In genomic region chr2:43594875-43595274, GRCh38 we compare ENCODE assay signal across 9 cellular contexts. TPM values are rescaled to one million over a fixed set of nuclear protein-coding genes. Genes with fewer than 3 reads are reported as not detected.
DNase-seq lines count a peak whose midpoint lies in the region; TF ChIP-seq lines count a peak whose summit lies in the region.
"Had no signal": no experiment of that assay in that cellular context is flagged by ENCODE, and none has a peak within 500 bp of the region (broad histone marks: within the 10 kb centered on the region; RNA-seq: fewer than 3 reads in every experiment).

No MANE protein-coding gene starts in this region.

- H3K27ac ChIP-seq in CD8-positive, alpha-beta memory T cell (ENCODE audit: low read depth, low read length): peak overlapping the region; percentile 83
- H3K27ac ChIP-seq in OCI-LY3 (ENCODE audit: low read length) (no peak overlapping the region), osteoblast (ENCODE audit: low read depth, low read length) (peak overlapping the region; percentile 98)

- H3K36me3 ChIP-seq in CD8-positive, alpha-beta memory T cell (ENCODE audit: insufficient read depth, low read length): no peaks in the 10 kb centered on the region
- H3K36me3 ChIP-seq in OCI-LY3 (replicated peaks; ENCODE audit: low read depth, low read length): peaks cover 3% of the 10 kb centered on the region
- H3K36me3 ChIP-seq in osteoblast (ENCODE audit: insufficient read depth, low read length): peaks cover 17% of the 10 kb centered on the region

- POLR2A ChIA-PET in CD8-positive, alpha-beta memory T cell (lab: Charles Lee): interaction anchor here (2.6 kb wide), 1 partner anchor 784 kb away, joined by 22 read pairs; no protein-coding TSS in a partner anchor

- peak overlapping the region; percentile 91 for H3K4me2 ChIP-seq in OCI-LY3 (ENCODE audit: low read length)
- peak overlapping the region; percentile 98 for H3K4me2 ChIP-seq in osteoblast (ENCODE audit: insufficient read depth, low read length)

- H3K9me3 Mint-ChIP-seq in CD8-positive, alpha-beta memory T cell: no peaks in the 10 kb centered on the region
- no peaks in the 10 kb centered on the region for H3K9me3 Mint-ChIP-seq in endothelial cell (ENCODE audit: unreplicated experiment)

- peaks cover 31 to 48% (median 41%) of the 10 kb centered on the region in 3 donors for H3K4me1 Mint-ChIP-seq in CD8-positive, alpha-beta memory T cell
- peaks cover 10% of the 10 kb centered on the region for H3K4me1 Mint-ChIP-seq in endothelial cell (ENCODE audit: unreplicated experiment)

- no peaks in the 10 kb centered on the region for H3K27me3 ChIP-seq in CD8-positive, alpha-beta memory T cell (ENCODE audit: insufficient read depth, low read length, poor library complexity, severe bottlenecking)
- no peaks in the 10 kb centered on the region for H3K27me3 ChIP-seq in OCI-LY3 (ENCODE audit: low read depth, low read length)
- H3K27me3 ChIP-seq in osteoblast (ENCODE audit: insufficient read depth, low read length): no peaks in the 10 kb centered on the region

- TF ChIP-seq CTCF in OCI-LY3 (IDR thresholded peaks at IDR 0.05; ENCODE audit: low read depth, low read length) (no peak), endothelial cell (IDR thresholded peaks at IDR 0.05; ENCODE audit: unreplicated experiment) (no peak), osteoblast (IDR thresholded peaks at IDR 0.05; ENCODE audit: extremely low read depth, low read depth, low read length) (no peak)

- H3K27ac Mint-ChIP-seq in CD8-positive, alpha-beta memory T cell: peak overlapping the region in 6 of 8 donors; percentile 97 to 99 (median 98)
- H3K27ac Mint-ChIP-seq in endothelial cell (ENCODE audit: unreplicated experiment): peak overlapping the region; percentile 97

- H3K9me3 ChIP-seq in CD8-positive, alpha-beta memory T cell (ENCODE audit: low read length): no peaks in the 10 kb centered on the region
- H3K9me3 ChIP-seq in OCI-LY3 (ENCODE audit: insufficient read depth, low read length): no peaks in the 10 kb centered on the region
- H3K9me3 ChIP-seq in osteoblast (ENCODE audit: low read depth, low read length): no peaks in the 10 kb centered on the region

- peak overlapping the region; percentile 90 for H3K9ac ChIP-seq in OCI-LY3 (ENCODE audit: low read length)

- H3K36me3 Mint-ChIP-seq in CD8-positive, alpha-beta memory T cell: peaks cover 0 to 33% (median 2%) of the 10 kb centered on the region in 3 donors
- H3K36me3 Mint-ChIP-seq in endothelial cell (ENCODE audit: low read depth, unreplicated experiment): no peaks in the 10 kb centered on the region

- peak overlapping the region; percentile 94 for H3K4me3 ChIP-seq in CD8-positive, alpha-beta memory T cell (ENCODE audit: low read length)
- H3K4me3 ChIP-seq in OCI-LY3 (ENCODE audit: low read length) (peak overlapping the region; percentile 94), osteoblast (ENCODE audit: insufficient read depth, low read length) (peak overlapping the region; percentile 95)

- H2AFZ ChIP-seq in OCI-LY3 (ENCODE audit: low read depth, low read length): no peak overlapping the region
- H2AFZ ChIP-seq in osteoblast (ENCODE audit: low read length): peak overlapping the region; percentile 95

- DNase-seq in CD8-positive, alpha-beta memory T cell: no peak
- DNase-seq in endothelial cell (ENCODE audit: low spot score) (no peak), osteoblast (ENCODE audit: insufficient read length, low spot score, missing footprints) (no peak), NCI-H1930 (lab: John Stamatoyannopoulos, UW) (no peak), COLO829 (ENCODE audit: low spot score) (no peak), NCI-H526 (lab: John Stamatoyannopoulos, UW) (no peak)
- no peak for DNase-seq in effector CD8-positive, alpha-beta T cell (lab: John Stamatoyannopoulos, UW)
- DNase-seq: amniotic stem cell had no signal

- no peaks in the 10 kb centered on the region for H4K20me1 ChIP-seq in OCI-LY3 (ENCODE audit: insufficient read depth, low read length)
- no peaks in the 10 kb centered on the region for H4K20me1 ChIP-seq in osteoblast (ENCODE audit: insufficient read depth, low read length)

- peaks cover 13% of the 10 kb centered on the region for H3K4me1 ChIP-seq in CD8-positive, alpha-beta memory T cell (ENCODE audit: insufficient read depth, low read length)
- H3K4me1 ChIP-seq in OCI-LY3 (ENCODE audit: low read length) (peaks cover 6% of the 10 kb centered on the region), osteoblast (ENCODE audit: insufficient read depth, low read length) (peaks cover 36% of the 10 kb centered on the region)

- H3K27me3 Mint-ChIP-seq in CD8-positive, alpha-beta memory T cell: peaks cover 4 to 11% of the 10 kb centered on the region in 2 donors
- H3K27me3 Mint-ChIP-seq in endothelial cell (ENCODE audit: unreplicated experiment): no peaks in the 10 kb centered on the region

- peaks cover 29% of the 10 kb centered on the region for H3K79me2 ChIP-seq in OCI-LY3 (ENCODE audit: low read length)
- H3K79me2 ChIP-seq in osteoblast (ENCODE audit: insufficient read depth, low read length): peaks cover 19% of the 10 kb centered on the region

- peak overlapping the region; percentile 93 to 97 (median 96) for H3K4me3 Mint-ChIP-seq in CD8-positive, alpha-beta memory T cell
- H3K4me3 Mint-ChIP-seq in endothelial cell (ENCODE audit: unreplicated experiment): peak overlapping the region; percentile 92

- CTCF ChIA-PET in CD8-positive, alpha-beta memory T cell (lab: Charles Lee): no interaction called here

RNA-seq across cellular contexts. Expression of gene THADA, which starts 1.0 kb away (rescaled TPM):
- 10 to 100 TPM; 45.8 to 48.7 TPM for total RNA-seq in CD8-positive, alpha-beta memory T cell
- 12.2 TPM for polyA plus RNA-seq in CD8-positive, alpha-beta memory T cell
- total RNA-seq in endothelial cell (ENCODE audit: unreplicated experiment) (19.4 TPM), osteoblast (38.0 and 39.4 TPM in 2 replicates)

RNA-seq across cellular contexts. Expression of gene PLEKHH2, which starts 42.2 kb away (rescaled TPM):
- total RNA-seq in CD8-positive, alpha-beta memory T cell: under 1 TPM; 0.48 to 0.49 TPM
- not detected for polyA plus RNA-seq in CD8-positive, alpha-beta memory T cell
- total RNA-seq in endothelial cell (ENCODE audit: unreplicated experiment) (1.6 TPM), osteoblast (18.8 and 19.2 TPM in 2 replicates)
